Comparison of ENCODE assay signal across 23 cellular contexts in the genomic region with DNA sequence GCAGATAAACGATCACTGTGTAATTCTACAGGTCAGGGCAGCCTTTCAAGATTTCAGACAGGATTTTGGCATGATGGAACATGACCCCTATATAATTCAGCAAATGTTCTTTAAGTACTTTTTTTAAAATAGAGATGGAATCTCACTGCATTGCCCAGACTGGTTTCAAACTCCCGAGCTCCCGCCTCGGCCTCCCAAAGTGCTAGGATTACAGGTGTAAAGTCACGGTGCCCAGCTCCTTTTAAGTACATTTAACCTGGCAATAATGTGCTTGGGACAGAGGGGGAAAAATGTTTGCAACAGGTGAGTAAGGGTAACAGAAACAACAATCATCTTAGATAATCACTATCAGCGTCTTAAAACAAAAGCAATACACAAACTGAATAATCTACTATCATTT.
"Had no signal": no experiment of that assay in that cellular context is flagged by ENCODE, and none has a peak within 500 bp of the region (broad histone marks: within the 10 kb centered on the region; RNA-seq: fewer than 3 reads in every experiment).

No MANE protein-coding gene starts in this region.

- H3K4me1 Mint-ChIP-seq: naive B cell had no signal

- H3K27ac ChIP-seq: colonic mucosa, epithelial cell of prostate, gastrocnemius medialis, heart right ventricle, left lung, lower lobe of right lung had no signal

- DNase-seq: colonic mucosa; cortex of kidney; effector CD8-positive, alpha-beta T cell; effector memory CD8-positive, alpha-beta T cell; endodermal cell; erythroblast; foreskin melanocyte; gastrocnemius medialis; glutamatergic neuron; head of caudate nucleus; heart right ventricle; hippocampal formation; left cardiac atrium; left lung; left ventricle myocardium superior; lower lobe of right lung; mesenchymal stem cell; mucosa of descending colon; naive B cell had no signal

- H3K9me3 ChIP-seq: colonic mucosa, gastrocnemius medialis, heart right ventricle, left lung, lower lobe of right lung, mucosa of descending colon had no signal

- H3K36me3 Mint-ChIP-seq: mesothelial cell of epicardium, naive B cell had no signal

- ATAC-seq: effector memory CD8-positive, alpha-beta T cell; esophagus mucosa; gastrocnemius medialis; heart right ventricle; left cardiac atrium; left lung; left ventricle myocardium superior; lower lobe of right lung; mucosa of descending colon had no signal

- H3K9me3 Mint-ChIP-seq: dendritic cell treated with granulocyte-macrophage colony-stimulating factor and Interleukin-4, amounts not matched to agents 40 ng/mL and 50 ng/mL, for 4 days; effector memory CD8-positive, alpha-beta T cell; endodermal cell; mesothelial cell of epicardium; naive B cell had no signal

- H3K4me3 Mint-ChIP-seq: dendritic cell treated with granulocyte-macrophage colony-stimulating factor and Interleukin-4, amounts not matched to agents 40 ng/mL and 50 ng/mL, for 4 days; effector memory CD8-positive, alpha-beta T cell; endodermal cell; mesothelial cell of epicardium; naive B cell had no signal

- H3K36me3 ChIP-seq: colonic mucosa, gastrocnemius medialis, heart right ventricle, left lung, lower lobe of right lung had no signal

- H3K4me3 ChIP-seq: colonic mucosa, gastrocnemius medialis, heart right ventricle, left lung, lower lobe of right lung, mucosa of descending colon had no signal

- H3K27me3 ChIP-seq: colonic mucosa, gastrocnemius medialis, heart right ventricle, left lung had no signal

- H3K4me1 ChIP-seq: colonic mucosa, gastrocnemius medialis, left lung, lower lobe of right lung had no signal

- H3K27ac Mint-ChIP-seq: dendritic cell treated with granulocyte-macrophage colony-stimulating factor and Interleukin-4, amounts not matched to agents 40 ng/mL and 50 ng/mL, for 4 days; effector memory CD8-positive, alpha-beta T cell; endodermal cell; mesothelial cell of epicardium had no signal
